Comparison of ENCODE assay signal across 8 cellular contexts in the genomic region with DNA sequence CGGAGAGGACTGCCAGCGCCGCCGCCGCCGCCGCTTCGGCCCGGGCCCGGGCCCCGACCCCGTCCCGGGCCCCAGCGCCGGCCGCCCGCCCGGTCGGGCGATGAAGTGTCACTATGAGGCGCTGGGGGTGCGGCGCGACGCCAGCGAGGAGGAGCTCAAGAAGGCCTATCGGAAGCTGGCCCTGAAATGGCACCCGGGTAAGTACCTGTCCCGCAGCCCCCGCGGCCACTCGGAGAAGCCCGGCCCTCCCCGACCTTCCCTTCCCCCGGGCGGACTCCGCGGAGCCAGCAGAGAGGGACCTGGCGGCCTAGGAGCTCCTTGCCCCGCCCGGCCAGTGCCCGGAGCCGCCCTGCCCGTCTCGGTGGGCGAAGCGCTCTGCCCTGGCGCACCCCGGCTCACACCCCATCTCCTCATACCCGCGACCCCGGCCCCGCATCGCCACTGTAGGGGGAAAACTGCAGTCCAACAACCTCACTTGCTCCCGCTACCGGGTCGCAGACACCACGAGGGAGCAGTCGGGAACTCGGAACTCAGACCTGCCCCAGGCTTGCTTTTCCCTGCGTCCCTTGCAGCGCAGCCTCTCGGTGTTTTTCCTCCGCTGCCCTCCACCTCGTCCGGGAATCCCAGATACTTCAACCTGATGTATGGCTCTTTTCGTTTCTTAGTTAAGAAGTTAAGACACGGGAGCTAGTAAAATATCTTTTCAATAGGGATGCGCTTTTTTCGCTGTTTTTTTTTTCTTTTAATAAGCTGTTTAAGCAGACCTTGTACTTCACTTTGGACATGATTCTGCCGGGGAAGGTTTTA. TPM values are rescaled to one million over a fixed set of nuclear protein-coding genes. Genes with fewer than 3 reads are reported as not detected.
A peak's percentile ranks its signal among the peaks of the same experiment; 100 is the strongest.
DNase-seq lines count a peak whose midpoint lies in the region; ATAC-seq and TF ChIP-seq lines count a peak whose summit lies in the region.

No MANE protein-coding gene starts in this region.

- H3K79me2 ChIP-seq in ACC112 (ENCODE audit: control insufficient read depth, insufficient read depth, low read length, unreplicated experiment) (peaks cover 41% of the 10 kb centered on the region), smooth muscle cell (ENCODE audit: low read depth) (peaks cover 50% of the 10 kb centered on the region)

- in situ Hi-C loops in T47D (cut with HindIII; ENCODE audit: low pct_unique_long_range_greater_than_20kb, low sequenced_read_pairs) = no loop called here

- H3K4me3 ChIP-seq in ACC112 (ENCODE audit: low read depth, low read length) (peak overlapping the region; percentile 84), smooth muscle cell (peak overlapping the region; percentile 78)

- peaks cover 40% of the 10 kb centered on the region for H4K20me1 ChIP-seq in smooth muscle cell (ENCODE audit: low read depth)

- H3K9me3 ChIP-seq in smooth muscle cell (replicated peaks; ENCODE audit: low read depth) = no peaks in the 10 kb centered on the region

- peaks cover 14% of the 10 kb centered on the region for H3F3A ChIP-seq in smooth muscle cell (ENCODE audit: low read depth)

- DNase-seq in NCI-H2171 treated with DMSO at 0.1 percent for 48 hours (lab: John Stamatoyannopoulos, UW) (peak; percentile 73), T47D (ENCODE audit: low read depth in 1 of 2, low spot score in 1 of 2) (peak; percentile 76 to 95), iPS-NIHi7 (ENCODE audit: extremely low spot score) (peak; percentile 70), smooth muscle cell (lab: John Stamatoyannopoulos, UW; ENCODE audit: unreplicated experiment) (peak; percentile 77)

- peak overlapping the region; percentile 69 for H3K9ac ChIP-seq in smooth muscle cell (ENCODE audit: low read depth)

- H2AFZ ChIP-seq in ACC112 (ENCODE audit: low read length, unreplicated experiment) (peak overlapping the region; percentile 67), smooth muscle cell (ENCODE audit: low read depth) (peak overlapping the region; percentile 29)

- H3K4me2 ChIP-seq in smooth muscle cell = peak overlapping the region; percentile 85

- no peak for TF ChIP-seq CTCF in VCaP (conservative IDR thresholded peaks at IDR 0.05)
- TF ChIP-seq CTCF in smooth muscle cell (IDR thresholded peaks at IDR 0.05; ENCODE audit: borderline replicate concordance, insufficient read depth, poor library complexity, severe bottlenecking) = no peak

- H3K36me3 ChIP-seq in ACC112 (ENCODE audit: insufficient read depth, low read length) (peaks cover 18% of the 10 kb centered on the region), smooth muscle cell (ENCODE audit: low read depth) (peaks cover 8% of the 10 kb centered on the region)

- 2% methylated on average over 30 of the region's 71 CpGs for WGBS in smooth muscle cell (ENCODE audit: low lambda C conversion rate)

- H3K27me3 ChIP-seq in ACC112 (ENCODE audit: insufficient read depth, low read length) (no peaks in the 10 kb centered on the region), smooth muscle cell (ENCODE audit: low read depth) (no peaks in the 10 kb centered on the region)

- ATAC-seq in GM18861 (IDR thresholded peaks at IDR 0.05; ENCODE audit: unreplicated experiment) (peak; percentile 58), HG03064 (IDR thresholded peaks at IDR 0.05; ENCODE audit: low read depth, unreplicated experiment) (peak; percentile 82)

- H3K27ac ChIP-seq in ACC112 (ENCODE audit: low read depth, low read length) (peak overlapping the region; percentile 51), VCaP (peak overlapping the region; percentile 95), smooth muscle cell (ENCODE audit: low read depth) (peak overlapping the region; percentile 55)

- H3K4me1 ChIP-seq in ACC112 (ENCODE audit: control insufficient read depth, insufficient read depth, low read length, unreplicated experiment) (peaks cover 5% of the 10 kb centered on the region), smooth muscle cell (ENCODE audit: low read depth) (peaks cover 11% of the 10 kb centered on the region)

RNA-seq across cellular contexts. Expression of a gene that starts 0.6 kb away (rescaled TPM):
- 24.1 and 27.9 TPM in 2 replicates for total RNA-seq in smooth muscle cell
- 21.8 and 29.1 TPM in 2 replicates for polyA plus RNA-seq in smooth muscle cell

RNA-seq across cellular contexts. Expression of a gene that starts 14.4 kb away (rescaled TPM):
- 38.1 and 39.6 TPM in 2 replicates for total RNA-seq in smooth muscle cell
- 25.8 and 34.8 TPM in 2 replicates for polyA plus RNA-seq in smooth muscle cell

RNA-seq across cellular contexts. Expression of a gene that starts 14.6 kb away (rescaled TPM):
- total RNA-seq in smooth muscle cell = 14.5 and 33.2 TPM in 2 replicates
- polyA plus RNA-seq in smooth muscle cell = 24.1 and 26.4 TPM in 2 replicates

Comparison
In these comparisons a context has a peak if more than half of its experiments do, and no peak if none do; other contexts are left out.
1. Peak in every context shown above with its lines: DNase-seq, ATAC-seq, H3K4me3 ChIP-seq and H3K27ac ChIP-seq.